8 cellular contexts compared by ENCODE assay signal in the genomic region with DNA sequence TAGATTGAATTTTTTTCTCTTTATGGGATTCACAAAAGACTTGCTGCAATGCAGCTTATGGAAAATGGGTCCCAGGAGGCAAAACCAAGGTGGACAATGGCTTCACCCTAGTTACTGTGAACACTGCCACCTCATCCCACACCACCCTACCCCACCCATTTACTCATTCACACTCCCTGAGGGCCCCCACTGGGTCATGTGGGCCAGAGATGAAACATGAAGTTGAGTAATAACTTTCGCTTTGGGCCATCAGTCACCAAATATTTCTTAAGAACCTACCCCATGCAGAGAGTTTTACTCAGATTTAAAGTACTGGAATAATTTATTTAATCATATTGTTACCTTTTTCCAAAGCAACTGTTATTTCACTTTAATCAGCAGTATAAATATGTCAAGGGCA.
DNase-seq lines count a peak whose midpoint lies in the region; ATAC-seq and TF ChIP-seq lines count a peak whose summit lies in the region.

No MANE protein-coding gene starts in this region.

- H3K9ac ChIP-seq in trophoblast cell (ENCODE audit: low read length): no peak overlapping the region

- H3K79me2 ChIP-seq in trophoblast cell (ENCODE audit: control insufficient read depth, insufficient read depth, low read length, poor library complexity): no peaks in the 10 kb centered on the region

- CTCF ChIA-PET in RWPE1 (lab: Yijun Ruan, JAX): no interaction called here
- CTCF ChIA-PET in T-cell (lab: Charles Lee): no interaction called here

- H3K9me3 ChIP-seq in trophoblast cell (ENCODE audit: insufficient read depth, low read depth, low read length): no peaks in the 10 kb centered on the region

- no peaks in the 10 kb centered on the region for H3K36me3 Mint-ChIP-seq in T-cell

- no peak for TF ChIP-seq CTCF in RWPE1 (conservative IDR thresholded peaks at IDR 0.05; ENCODE audit: low read depth)

- H2AFZ ChIP-seq in trophoblast cell (ENCODE audit: insufficient read depth, low read length, poor library complexity): no peak overlapping the region

- no peak overlapping the region for H2AK5ac ChIP-seq in trophoblast cell (ENCODE audit: low read length)

- no peak overlapping the region for H3K18ac ChIP-seq in trophoblast cell (ENCODE audit: low read length)

- H3K4ac ChIP-seq in trophoblast cell (ENCODE audit: low read depth, low read length): no peak overlapping the region

- no peak overlapping the region for H3K4me2 ChIP-seq in trophoblast cell (ENCODE audit: low read length)

- no peak overlapping the region for H2BK120ac ChIP-seq in trophoblast cell (ENCODE audit: insufficient read depth, low read length, poor library complexity)

- H3K14ac ChIP-seq in trophoblast cell (ENCODE audit: low read length): no peak overlapping the region

- H4K91ac ChIP-seq in trophoblast cell (ENCODE audit: low read depth, low read length): no peak overlapping the region

- no peak overlapping the region for H3K4me3 Mint-ChIP-seq in T-cell

- no peak overlapping the region for H2BK5ac ChIP-seq in trophoblast cell (ENCODE audit: low read depth, low read length, poor library complexity)

- H4K12ac ChIP-seq in trophoblast cell (ENCODE audit: low read depth, low read length): no peak overlapping the region

- H3K79me1 ChIP-seq in trophoblast cell (ENCODE audit: low read length): no peaks in the 10 kb centered on the region

- no peak overlapping the region for H3K27ac Mint-ChIP-seq in T-cell

- no peaks in the 10 kb centered on the region for H3K27me3 ChIP-seq in trophoblast cell (ENCODE audit: insufficient read depth, low read length)

- no CpG with 5 or more reads among the region's 1 CpG for WGBS in trophoblast cell (ENCODE audit: extremely low coverage, insufficient coverage, insufficient read length)

- POLR2A ChIA-PET in RWPE1 (lab: Yijun Ruan, JAX; ENCODE audit: low non-redundant PET): no interaction called here
- POLR2A ChIA-PET in T-cell (lab: Charles Lee): no interaction called here

- H3K23ac ChIP-seq in trophoblast cell (ENCODE audit: low read length): no peak overlapping the region

- H3K4me3 ChIP-seq in trophoblast cell (ENCODE audit: low read depth, low read length): no peak overlapping the region

- DNase-seq in NOMO-1 (lab: John Stamatoyannopoulos, UW; ENCODE audit: unreplicated experiment in 2 of 2): peak; percentile 5 to 23
- no peak for DNase-seq in NOMO-1 treated with dmso at 0.1 percent for 144 hours (lab: John Stamatoyannopoulos, UW; ENCODE audit: unreplicated experiment)
- DNase-seq in RWPE1 (ENCODE audit: low spot score): peak; percentile 78
- peak; percentile 73 to 92 for DNase-seq in trophoblast cell
- DNase-seq in NCI-H1694 treated with DMSO at 0.1 percent for 48 hours (lab: John Stamatoyannopoulos, UW): no peak
- DNase-seq in DMS153 treated with DMSO at 0.1 percent for 48 hours (lab: John Stamatoyannopoulos, UW; ENCODE audit: unreplicated experiment): no peak
- DNase-seq in T-cell: no peak

- H2BK12ac ChIP-seq in trophoblast cell (ENCODE audit: low read length): no peak overlapping the region

- H3K4me1 Mint-ChIP-seq in T-cell: peaks cover 0 to 7% (median 7%) of the 10 kb centered on the region in 3 donors

- no peak overlapping the region for H4K8ac ChIP-seq in trophoblast cell (ENCODE audit: low read depth, low read length)

- peaks cover 0 to 21% of the 10 kb centered on the region in 2 donors for H3K27me3 Mint-ChIP-seq in T-cell

- H3K9me3 Mint-ChIP-seq in T-cell: no peaks in the 10 kb centered on the region

- peak; percentile 56 for ATAC-seq in HG02884 (IDR thresholded peaks at IDR 0.05; ENCODE audit: unreplicated experiment)
- no peak for ATAC-seq in T-cell (replicated peaks in 1 of 4)

- H3K36me3 ChIP-seq in trophoblast cell (ENCODE audit: control insufficient read depth in 1 of 2, insufficient read depth in 2 of 2, low read length in 2 of 2): no peaks in the 10 kb centered on the region

- peaks cover 3 to 5% of the 10 kb centered on the region in 2 experiments for H3K4me1 ChIP-seq in trophoblast cell (ENCODE audit: control insufficient read depth in 1 of 2, insufficient read depth in 2 of 2, low read length in 2 of 2)

- H3K27ac ChIP-seq in RWPE1 (no peak overlapping the region; the same call in 1 of the 2 replicates), trophoblast cell (ENCODE audit: low read depth, low read length) (no peak overlapping the region)

Comparison
In these comparisons a context has a peak if more than half of its experiments do, and no peak if none do; other contexts are left out.
1. DNase-seq: peak in NOMO-1 (2 of 2), RWPE1 (single experiment) and trophoblast cell (2 of 2); none in NOMO-1 treated with dmso at 0.1 percent for 144 hours (single experiment), NCI-H1694 treated with DMSO at 0.1 percent for 48 hours (single experiment), DMS153 treated with DMSO at 0.1 percent for 48 hours (single experiment) and T-cell (0 of 34).